Comparison of ENCODE assay signal across 7 cellular contexts in genomic region chrX:155460501-155460900, GRCh38. TPM values are rescaled to one million over a fixed set of nuclear protein-coding genes. Genes with fewer than 3 reads are reported as not detected.
DNase-seq lines count a peak whose midpoint lies in the region; ATAC-seq, FAIRE-seq and TF ChIP-seq lines count a peak whose summit lies in the region.
"Not testable (repeated sequence)": the region's sequence is repeated elsewhere in the genome, so short reads cannot be mapped to it uniquely, and the experiment has no call there.
"Had no signal": no experiment of that assay in that cellular context is flagged by ENCODE, and none has a peak within 500 bp of the region (broad histone marks: within the 10 kb centered on the region; RNA-seq: fewer than 3 reads in every experiment).

No MANE protein-coding gene starts in this region.

- not testable (repeated sequence) for H3K36me3 Mint-ChIP-seq in CD8-positive, alpha-beta T cell; activated CD8-positive, alpha-beta T cell treated with anti-CD3 and anti-CD28 coated beads for 36 hours (ENCODE audit: low read depth); activated T-helper 17 cell treated with anti-CD3 and anti-CD28 coated beads, Interleukin-2, amount 50 U/mL, for 72 hours (ENCODE audit: low read depth); naive thymus-derived CD4-positive, alpha-beta T cell

- not testable (repeated sequence) for H3K27ac Mint-ChIP-seq in CD8-positive, alpha-beta T cell; activated CD8-positive, alpha-beta T cell treated with anti-CD3 and anti-CD28 coated beads for 36 hours; activated T-helper 17 cell treated with anti-CD3 and anti-CD28 coated beads, Interleukin-2, amount 50 U/mL, for 72 hours; naive thymus-derived CD4-positive, alpha-beta T cell; stimulated activated naive CD8-positive, alpha-beta T cell treated with anti-CD3 and anti-CD28 coated beads, Interleukin-15, amount 100 ng/mL, for 72 hours

- H3K9me3 Mint-ChIP-seq in CD8-positive, alpha-beta T cell; activated CD8-positive, alpha-beta T cell treated with anti-CD3 and anti-CD28 coated beads for 36 hours; activated T-helper 17 cell treated with anti-CD3 and anti-CD28 coated beads, Interleukin-2, amount 50 U/mL, for 72 hours; naive thymus-derived CD4-positive, alpha-beta T cell; stimulated activated naive CD8-positive, alpha-beta T cell treated with anti-CD3 and anti-CD28 coated beads, Interleukin-15, amount 100 ng/mL, for 72 hours: not testable (repeated sequence)

- TF ChIP-seq CTCF in CD8-positive, alpha-beta T cell (IDR thresholded peaks at IDR 0.05); activated CD8-positive, alpha-beta T cell treated with anti-CD3 and anti-CD28 coated beads for 36 hours (IDR thresholded peaks at IDR 0.05); GM12878 (IDR thresholded peaks at IDR 0.05 in 2 of 3, conservative IDR thresholded peaks at IDR 0.05 in 1 of 3; ENCODE audit: control insufficient read depth in 2 of 3, extremely low read depth in 1 of 3, insufficient read depth in 1 of 3, low read depth in 3 of 3, low read length in 3 of 3): not testable (repeated sequence)

- not testable (repeated sequence) for FAIRE-seq in GM12878 (lab: Jason Lieb, UNC)

- ATAC-seq in CD8-positive, alpha-beta T cell, result peak; percentile 16
- peak; percentile 44 for ATAC-seq in activated CD8-positive, alpha-beta T cell treated with anti-CD3 and anti-CD28 coated beads for 36 hours
- ATAC-seq in activated T-helper 17 cell treated with anti-CD3 and anti-CD28 coated beads, Interleukin-2, amount 50 U/mL, for 72 hours (replicated peaks), result peak; percentile 70
- peak; percentile 17 for ATAC-seq in GM12878
- peak; percentile 22 for ATAC-seq in naive thymus-derived CD4-positive, alpha-beta T cell
- peak; percentile 44 for ATAC-seq in stimulated activated naive CD8-positive, alpha-beta T cell treated with anti-CD3 and anti-CD28 coated beads, Interleukin-15, amount 100 ng/mL, for 72 hours

- not testable (repeated sequence) for TF ChIP-seq EP300 in GM12878 (IDR thresholded peaks at IDR 0.05; ENCODE audit: borderline replicate concordance in 1 of 2, control insufficient read depth in 1 of 2, low read depth in 2 of 2, low read length in 2 of 2)

- H3K27me3 ChIP-seq in CD8-positive, alpha-beta T cell (ENCODE audit: insufficient read depth, low read length); GM12878 (replicated peaks in 1 of 2; ENCODE audit: control insufficient read depth in 2 of 2, insufficient read depth in 2 of 2, low read length in 1 of 2); naive thymus-derived CD4-positive, alpha-beta T cell (ENCODE audit: control insufficient read depth in 2 of 2, insufficient read depth in 2 of 2, low read length in 2 of 2): not testable (repeated sequence)

- H3K27ac ChIP-seq in CD8-positive, alpha-beta T cell (ENCODE audit: low read depth, low read length); GM12878 (ENCODE audit: control insufficient read depth, insufficient read depth); naive thymus-derived CD4-positive, alpha-beta T cell (ENCODE audit: low read depth, low read length): not testable (repeated sequence)

- H3K9me3 ChIP-seq in CD8-positive, alpha-beta T cell (ENCODE audit: low read length); GM12878 (replicated peaks; ENCODE audit: control insufficient read depth, insufficient read depth, low read length); naive thymus-derived CD4-positive, alpha-beta T cell (ENCODE audit: control insufficient read depth in 2 of 3, low read length in 3 of 3): not testable (repeated sequence)

- H3K9ac ChIP-seq in GM12878 (ENCODE audit: control insufficient read depth, insufficient read depth, low read length), result not testable (repeated sequence)

- not testable (repeated sequence) for H3K27me3 Mint-ChIP-seq in CD8-positive, alpha-beta T cell (ENCODE audit: low read depth); activated CD8-positive, alpha-beta T cell treated with anti-CD3 and anti-CD28 coated beads for 36 hours; activated T-helper 17 cell treated with anti-CD3 and anti-CD28 coated beads, Interleukin-2, amount 50 U/mL, for 72 hours; naive thymus-derived CD4-positive, alpha-beta T cell; stimulated activated naive CD8-positive, alpha-beta T cell treated with anti-CD3 and anti-CD28 coated beads, Interleukin-15, amount 100 ng/mL, for 72 hours

- DNase-seq in CD8-positive, alpha-beta T cell; activated CD8-positive, alpha-beta T cell treated with anti-CD3 and anti-CD28 coated beads for 36 hours; GM12878 (ENCODE audit: low read depth, low spot score); naive thymus-derived CD4-positive, alpha-beta T cell; stimulated activated naive CD8-positive, alpha-beta T cell treated with anti-CD3 and anti-CD28 coated beads, Interleukin-15, amount 100 ng/mL, for 72 hours: not testable (repeated sequence)

- intact Hi-C loops in CD8-positive, alpha-beta T cell (cut with DNase I, micrococcal nuclease); activated CD8-positive, alpha-beta T cell treated with anti-CD3 and anti-CD28 coated beads for 36 hours (cut with micrococcal nuclease); GM12878 (cut with micrococcal nuclease; ENCODE audit: unreplicated experiment); naive thymus-derived CD4-positive, alpha-beta T cell (cut with micrococcal nuclease): not testable (repeated sequence)

- CTCF ChIA-PET in CD8-positive, alpha-beta T cell (lab: Charles Lee); activated CD8-positive, alpha-beta T cell treated with anti-CD3 and anti-CD28 coated beads for 36 hours (lab: Charles Lee); GM12878 (lab: Yijun Ruan, JAX); naive thymus-derived CD4-positive, alpha-beta T cell (lab: Charles Lee): not testable (repeated sequence)

- H3K36me3 ChIP-seq in CD8-positive, alpha-beta T cell (ENCODE audit: insufficient read depth, low read length); GM12878 (ENCODE audit: control insufficient read depth in 2 of 2, insufficient read depth in 2 of 2, low read length in 1 of 2); naive thymus-derived CD4-positive, alpha-beta T cell (ENCODE audit: control insufficient read depth in 2 of 3, insufficient read depth in 3 of 3, low read length in 3 of 3): not testable (repeated sequence)

- H3K4me1 ChIP-seq in CD8-positive, alpha-beta T cell (ENCODE audit: insufficient read depth, low read length); GM12878 (ENCODE audit: control insufficient read depth, insufficient read depth, low read length); naive thymus-derived CD4-positive, alpha-beta T cell (ENCODE audit: control insufficient read depth in 2 of 2, insufficient read depth in 2 of 2, low read length in 2 of 2): not testable (repeated sequence)

- not testable (repeated sequence) for TF ChIP-seq POLR2A in GM12878 (IDR thresholded peaks at IDR 0.05; ENCODE audit: low read depth, low read length)

- H2AFZ ChIP-seq in GM12878 (ENCODE audit: control insufficient read depth, low read depth, low read length), result not testable (repeated sequence)

- POLR2A ChIA-PET in CD8-positive, alpha-beta T cell (lab: Charles Lee); activated CD8-positive, alpha-beta T cell treated with anti-CD3 and anti-CD28 coated beads for 36 hours (lab: Charles Lee); GM12878 (lab: Charles Lee); naive thymus-derived CD4-positive, alpha-beta T cell (lab: Charles Lee): not testable (repeated sequence)

- WGBS in GM12878 (ENCODE audit: insufficient coverage, insufficient replicate concordance, low lambda C conversion rate, missing lambda C conversion rate), result no CpG with 5 or more reads among the region's 8 CpGs

- not testable (repeated sequence) for TF ChIP-seq RAD21 in GM12878 (IDR thresholded peaks at IDR 0.05; ENCODE audit: insufficient read depth, low read depth, low read length)

- SMC1A ChIA-PET in GM12878 (lab: Charles Lee; ENCODE audit: uncharacterized antibody, unreplicated experiment), result not testable (repeated sequence)

- in situ Hi-C loops in GM12878 (cut with MboI), result not testable (repeated sequence)

- BruUV-seq in GM12878 (replicated peaks; lab: Mats Ljungman, UMichigan), result not testable (repeated sequence)

- not testable (repeated sequence) for H3K4me3 Mint-ChIP-seq in CD8-positive, alpha-beta T cell; activated CD8-positive, alpha-beta T cell treated with anti-CD3 and anti-CD28 coated beads for 36 hours; activated T-helper 17 cell treated with anti-CD3 and anti-CD28 coated beads, Interleukin-2, amount 50 U/mL, for 72 hours; naive thymus-derived CD4-positive, alpha-beta T cell; stimulated activated naive CD8-positive, alpha-beta T cell treated with anti-CD3 and anti-CD28 coated beads, Interleukin-15, amount 100 ng/mL, for 72 hours

- RAD21 ChIA-PET in GM12878 (lab: Charles Lee; ENCODE audit: unreplicated experiment), result not testable (repeated sequence)

- H4K20me1 ChIP-seq in GM12878 (ENCODE audit: control insufficient read depth, insufficient read depth), result not testable (repeated sequence)

- not testable (repeated sequence) for H3K4me1 Mint-ChIP-seq in CD8-positive, alpha-beta T cell (ENCODE audit: low read depth); activated CD8-positive, alpha-beta T cell treated with anti-CD3 and anti-CD28 coated beads for 36 hours (ENCODE audit: low read depth); activated T-helper 17 cell treated with anti-CD3 and anti-CD28 coated beads, Interleukin-2, amount 50 U/mL, for 72 hours; naive thymus-derived CD4-positive, alpha-beta T cell; stimulated activated naive CD8-positive, alpha-beta T cell treated with anti-CD3 and anti-CD28 coated beads, Interleukin-15, amount 100 ng/mL, for 72 hours

- H3K4me2 ChIP-seq in GM12878 (ENCODE audit: control insufficient read depth, insufficient read depth), result not testable (repeated sequence)

- not testable (repeated sequence) for H3K79me2 ChIP-seq in GM12878 (ENCODE audit: control insufficient read depth, insufficient read depth, low read length)

- H3K4me3 ChIP-seq in CD8-positive, alpha-beta T cell (ENCODE audit: low read depth, low read length); GM12878; naive thymus-derived CD4-positive, alpha-beta T cell (ENCODE audit: low read length): not testable (repeated sequence)

RNA-seq across cellular contexts. Expression of gene F8A3, which starts 2.1 kb away (rescaled TPM):
- total RNA-seq in CD8-positive, alpha-beta T cell, result 1 to 10 TPM; 4.4 to 4.8 TPM
- total RNA-seq in activated CD8-positive, alpha-beta T cell treated with anti-CD3 and anti-CD28 coated beads for 36 hours, result 10 to 100 TPM; 11.0 to 12.8 TPM
- total RNA-seq in activated T-helper 17 cell treated with anti-CD3 and anti-CD28 coated beads, Interleukin-2, amount 50 U/mL, for 72 hours, result 10 to 100 TPM; 13.6 to 25.8 TPM
- total RNA-seq in GM12878 (2013; cell fraction: nucleolus; rRNA removed), result not detected in 2 replicates
- 0.49 and 1.3 TPM in 2 replicates for total RNA-seq in GM12878 (2014; rRNA removed)
- not detected in 2 replicates for total RNA-seq in GM12878 (2014; rRNA removed; fragmentation: Illumina TruSeq; extraction: Trizol)
- 1.1 and 2.4 TPM in 2 replicates for total RNA-seq in GM12878 (2021)
- 0.26 TPM for polyA plus RNA-seq in GM12878 (2011; ENCODE audit: low read depth)
- polyA plus RNA-seq in GM12878 (2011; rRNA removed), result 0.04 TPM in 1 of 2 replicates, not detected in the other
- polyA plus RNA-seq in GM12878 (2011; cell fraction: cytosol; rRNA removed), result 0.06 and 0.12 TPM in 2 replicates
- polyA plus RNA-seq in GM12878 (2011; cell fraction: nucleus; rRNA removed), result 0.12 TPM in 1 of 2 replicates, not detected in the other
- 0.24 and 0.65 TPM in 2 replicates for polyA plus RNA-seq in GM12878 (2012)
- 0.13 and 0.29 TPM in 2 replicates for polyA plus RNA-seq in GM12878 (2014; fragmentation: Illumina TruSeq; extraction: Trizol)
- polyA plus RNA-seq in GM12878 (2014; fragmentation: Nextera tagmentation; extraction: Ambion mirVana), result under 1 TPM in 1 of 2 experiments, not detected in 1; 0.13 TPM
- 1.1 and 3.2 TPM in 2 replicates for polyA plus RNA-seq in GM12878 (2014; rRNA removed)
- under 1 TPM in 1 of 2 experiments, not detected in 1; 0.28 TPM for polyA plus RNA-seq in GM12878 (2016; fragmentation: Nextera tagmentation; extraction: Ambion mirVana)
- 0.10 TPM in 1 of 2 replicates, not detected in the other for polyA minus RNA-seq in GM12878 (2011; rRNA and poly(A)+ RNA removed)
- polyA minus RNA-seq in GM12878 (2011; cell fraction: cytosol; rRNA and poly(A)+ RNA removed), result not detected in 2 replicates
- polyA minus RNA-seq in GM12878 (2011; cell fraction: nucleus; rRNA and poly(A)+ RNA removed), result not detected in 2 replicates
- total RNA-seq in naive thymus-derived CD4-positive, alpha-beta T cell, result 10 to 100 TPM in 3 of 5 experiments, under 1 TPM in 2; 0.38 to 21.7 (median 18.7) TPM
- polyA plus RNA-seq in naive thymus-derived CD4-positive, alpha-beta T cell, result 10 to 100 TPM in 1 of 2 donors, 1 to 10 TPM in 1; 7.2 to 16.2 TPM
- polyA plus RNA-seq: GM23338 had no signal

Comparison
In these comparisons a context has a peak if more than half of its experiments do, and no peak if none do; other contexts are left out.
1. ATAC-seq: peak in every context shown above with its lines; median percentile 70 in activated T-helper 17 cell treated with anti-CD3 and anti-CD28 coated beads, Interleukin-2, amount 50 U/mL, for 72 hours; 44 in activated CD8-positive, alpha-beta T cell treated with anti-CD3 and anti-CD28 coated beads for 36 hours; 44 in stimulated activated naive CD8-positive, alpha-beta T cell treated with anti-CD3 and anti-CD28 coated beads, Interleukin-15, amount 100 ng/mL, for 72 hours; 22 in naive thymus-derived CD4-positive, alpha-beta T cell; 17 in GM12878; 16 in CD8-positive, alpha-beta T cell.